1 cellular context compared by ENCODE assay signal in the genomic region with DNA sequence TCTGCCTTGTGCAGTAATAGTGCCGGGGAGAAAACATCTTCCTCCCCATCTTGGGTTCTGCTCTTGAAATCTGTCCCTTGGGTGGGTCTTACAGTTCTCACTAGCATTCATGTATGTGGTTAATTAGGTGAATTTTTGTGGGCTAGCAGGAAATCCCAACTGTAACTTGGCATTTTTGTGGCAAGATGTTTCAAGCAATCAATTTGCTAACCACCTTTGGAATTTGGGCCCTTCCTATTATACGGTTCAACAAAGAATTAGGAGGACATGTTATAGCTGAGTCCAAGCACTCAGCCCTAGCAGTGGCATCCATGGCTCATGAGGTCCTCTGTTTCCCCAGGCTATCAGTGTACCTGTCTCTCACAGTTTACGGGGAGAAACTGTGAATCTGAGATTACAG.
TF ChIP-seq lines count a peak whose summit lies in the region.

No MANE protein-coding gene starts in this region.

TF ChIP-seq in WTC11, 78 proteins besides CTCF, POLR2A, EP300 and RAD21:
- TF ChIP-seq, protein P1, sequence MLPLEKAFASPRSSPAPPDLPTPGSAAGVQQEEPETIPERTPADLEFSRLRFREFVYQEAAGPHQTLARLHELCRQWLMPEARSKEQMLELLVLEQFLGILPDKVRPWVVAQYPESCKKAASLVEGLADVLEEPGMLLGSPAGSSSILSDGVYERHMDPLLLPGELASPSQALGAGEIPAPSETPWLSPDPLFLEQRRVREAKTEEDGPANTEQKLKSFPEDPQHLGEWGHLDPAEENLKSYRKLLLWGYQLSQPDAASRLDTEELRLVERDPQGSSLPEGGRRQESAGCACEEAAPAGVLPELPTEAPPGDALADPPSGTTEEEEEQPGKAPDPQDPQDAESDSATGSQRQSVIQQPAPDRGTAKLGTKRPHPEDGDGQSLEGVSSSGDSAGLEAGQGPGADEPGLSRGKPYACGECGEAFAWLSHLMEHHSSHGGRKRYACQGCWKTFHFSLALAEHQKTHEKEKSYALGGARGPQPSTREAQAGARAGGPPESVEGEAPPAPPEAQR (CRISPR knock-in tag; IDR thresholded peaks at IDR 0.05), result no peak
- TF ChIP-seq ZNF138 (CRISPR knock-in tag; conservative IDR thresholded peaks at IDR 0.05) (no peak), ZNF121 (CRISPR knock-in tag; IDR thresholded peaks at IDR 0.05) (no peak), ZNF416 (CRISPR knock-in tag; IDR thresholded peaks at IDR 0.05) (no peak), ZBTB21 (CRISPR knock-in tag; IDR thresholded peaks at IDR 0.05; ENCODE audit: borderline replicate concordance) (no peak), PRRX2 (CRISPR knock-in tag; IDR thresholded peaks at IDR 0.05) (no peak), EMX1 (CRISPR knock-in tag; IDR thresholded peaks at IDR 0.05) (no peak), SOX15 (CRISPR knock-in tag; IDR thresholded peaks at IDR 0.05) (no peak), KAT7 (CRISPR knock-in tag; IDR thresholded peaks at IDR 0.05; ENCODE audit: borderline replicate concordance) (no peak), TEAD1 (CRISPR knock-in tag; IDR thresholded peaks at IDR 0.05) (no peak), NR3C1 (CRISPR knock-in tag; conservative IDR thresholded peaks at IDR 0.05; ENCODE audit: low read depth) (no peak), FOXJ3 (CRISPR knock-in tag; IDR thresholded peaks at IDR 0.05; ENCODE audit: borderline replicate concordance) (no peak), JUN (CRISPR knock-in tag; IDR thresholded peaks at IDR 0.05) (no peak), GABPB1 (CRISPR knock-in tag; IDR thresholded peaks at IDR 0.05) (no peak)
- TF ChIP-seq, protein P2, sequence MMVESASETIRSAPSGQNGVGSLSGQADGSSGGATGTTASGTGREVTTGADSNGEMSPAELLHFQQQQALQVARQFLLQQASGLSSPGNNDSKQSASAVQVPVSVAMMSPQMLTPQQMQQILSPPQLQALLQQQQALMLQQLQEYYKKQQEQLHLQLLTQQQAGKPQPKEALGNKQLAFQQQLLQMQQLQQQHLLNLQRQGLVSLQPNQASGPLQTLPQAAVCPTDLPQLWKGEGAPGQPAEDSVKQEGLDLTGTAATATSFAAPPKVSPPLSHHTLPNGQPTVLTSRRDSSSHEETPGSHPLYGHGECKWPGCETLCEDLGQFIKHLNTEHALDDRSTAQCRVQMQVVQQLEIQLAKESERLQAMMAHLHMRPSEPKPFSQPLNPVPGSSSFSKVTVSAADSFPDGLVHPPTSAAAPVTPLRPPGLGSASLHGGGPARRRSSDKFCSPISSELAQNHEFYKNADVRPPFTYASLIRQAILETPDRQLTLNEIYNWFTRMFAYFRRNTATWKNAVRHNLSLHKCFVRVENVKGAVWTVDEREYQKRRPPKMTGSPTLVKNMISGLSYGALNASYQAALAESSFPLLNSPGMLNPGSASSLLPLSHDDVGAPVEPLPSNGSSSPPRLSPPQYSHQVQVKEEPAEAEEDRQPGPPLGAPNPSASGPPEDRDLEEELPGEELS (CRISPR knock-in tag; IDR thresholded peaks at IDR 0.05), result no peak
- TF ChIP-seq, protein P3, sequence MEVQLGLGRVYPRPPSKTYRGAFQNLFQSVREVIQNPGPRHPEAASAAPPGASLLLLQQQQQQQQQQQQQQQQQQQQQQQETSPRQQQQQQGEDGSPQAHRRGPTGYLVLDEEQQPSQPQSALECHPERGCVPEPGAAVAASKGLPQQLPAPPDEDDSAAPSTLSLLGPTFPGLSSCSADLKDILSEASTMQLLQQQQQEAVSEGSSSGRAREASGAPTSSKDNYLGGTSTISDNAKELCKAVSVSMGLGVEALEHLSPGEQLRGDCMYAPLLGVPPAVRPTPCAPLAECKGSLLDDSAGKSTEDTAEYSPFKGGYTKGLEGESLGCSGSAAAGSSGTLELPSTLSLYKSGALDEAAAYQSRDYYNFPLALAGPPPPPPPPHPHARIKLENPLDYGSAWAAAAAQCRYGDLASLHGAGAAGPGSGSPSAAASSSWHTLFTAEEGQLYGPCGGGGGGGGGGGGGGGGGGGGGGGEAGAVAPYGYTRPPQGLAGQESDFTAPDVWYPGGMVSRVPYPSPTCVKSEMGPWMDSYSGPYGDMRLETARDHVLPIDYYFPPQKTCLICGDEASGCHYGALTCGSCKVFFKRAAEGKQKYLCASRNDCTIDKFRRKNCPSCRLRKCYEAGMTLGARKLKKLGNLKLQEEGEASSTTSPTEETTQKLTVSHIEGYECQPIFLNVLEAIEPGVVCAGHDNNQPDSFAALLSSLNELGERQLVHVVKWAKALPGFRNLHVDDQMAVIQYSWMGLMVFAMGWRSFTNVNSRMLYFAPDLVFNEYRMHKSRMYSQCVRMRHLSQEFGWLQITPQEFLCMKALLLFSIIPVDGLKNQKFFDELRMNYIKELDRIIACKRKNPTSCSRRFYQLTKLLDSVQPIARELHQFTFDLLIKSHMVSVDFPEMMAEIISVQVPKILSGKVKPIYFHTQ (CRISPR knock-in tag; IDR thresholded peaks at IDR 0.05), result no peak
- TF ChIP-seq, protein P4, sequence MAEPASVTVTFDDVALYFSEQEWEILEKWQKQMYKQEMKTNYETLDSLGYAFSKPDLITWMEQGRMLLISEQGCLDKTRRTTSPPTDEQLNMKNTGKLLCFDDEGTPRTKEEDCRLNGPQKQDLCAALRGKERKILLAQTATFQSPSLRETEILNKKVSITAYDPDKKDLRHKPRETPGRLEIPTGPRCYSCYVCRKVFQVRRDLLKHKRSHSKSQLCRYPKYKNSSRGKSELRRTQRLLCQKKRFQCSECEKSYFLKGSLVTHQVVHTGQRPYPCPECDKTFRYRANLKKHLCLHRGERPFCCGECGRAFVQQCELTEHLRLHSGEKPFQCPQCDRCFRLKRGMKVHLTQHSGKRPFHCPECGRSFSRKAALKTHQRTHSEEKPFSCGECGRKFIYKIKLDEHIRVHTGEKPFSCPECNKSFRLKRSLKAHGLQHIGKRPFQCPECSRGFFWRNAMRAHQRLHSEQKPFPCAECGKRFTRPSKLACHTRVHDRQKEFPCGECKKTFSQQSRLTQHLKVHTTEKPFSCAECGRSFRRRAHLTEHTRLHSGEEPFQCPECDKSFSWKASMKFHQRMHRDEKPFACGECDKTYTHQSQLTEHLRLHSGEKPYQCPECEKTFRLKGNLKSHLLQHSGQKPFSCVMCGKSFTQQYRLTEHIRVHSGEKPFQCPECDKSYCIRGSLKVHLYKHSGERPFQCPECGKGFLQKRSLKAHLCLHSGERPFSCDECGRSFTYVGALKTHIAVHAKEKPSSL (CRISPR knock-in tag; conservative IDR thresholded peaks at IDR 0.05), result no peak
- TF ChIP-seq, protein P5, sequence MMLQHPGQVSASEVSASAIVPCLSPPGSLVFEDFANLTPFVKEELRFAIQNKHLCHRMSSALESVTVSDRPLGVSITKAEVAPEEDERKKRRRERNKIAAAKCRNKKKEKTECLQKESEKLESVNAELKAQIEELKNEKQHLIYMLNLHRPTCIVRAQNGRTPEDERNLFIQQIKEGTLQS (CRISPR knock-in tag; conservative IDR thresholded peaks at IDR 0.05), result no peak
